In the genomic region with DNA sequence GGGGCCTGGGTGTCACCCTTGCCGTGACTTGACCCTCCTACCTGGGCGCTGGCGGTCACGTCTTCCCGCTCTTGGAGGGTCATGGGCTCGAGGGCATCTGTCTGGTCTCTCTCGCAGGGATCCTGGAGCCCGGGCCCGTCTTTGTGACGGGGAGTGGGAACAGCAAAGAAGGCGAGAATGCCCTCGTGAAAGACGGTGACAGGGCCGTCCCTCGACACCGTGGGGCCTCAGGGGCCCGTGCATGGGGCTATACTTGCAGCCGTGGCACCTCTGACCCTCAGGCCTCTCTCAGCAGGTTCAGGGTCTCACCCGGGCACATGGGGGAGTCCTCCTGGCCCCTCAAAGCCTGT, we compare ENCODE assay signal across 27 cellular contexts. TPM values are rescaled to one million over a fixed set of nuclear protein-coding genes. Genes with fewer than 3 reads are reported as not detected.
"Had no signal": no experiment of that assay in that cellular context is flagged by ENCODE, and none has a peak within 500 bp of the region (broad histone marks: within the 10 kb centered on the region; RNA-seq: fewer than 3 reads in every experiment).

No MANE protein-coding gene starts in this region.

- H3K4me3 Mint-ChIP-seq: T-cell had no signal

- FAIRE-seq: K562, RCC 7860 had no signal

- H3K4me3 ChIP-seq: K562 had no signal

- H3K27ac ChIP-seq: KMS-11 had no signal

- H3K36me3 Mint-ChIP-seq: IgD-negative memory B cell, T-cell had no signal

- ATAC-seq: K562, T-cell had no signal

- H3K9me3 ChIP-seq: SK-N-SH had no signal

- H3K9ac ChIP-seq: KMS-11, SK-N-SH had no signal

- DNase-seq: Kasumi-1, MV-4-11, NCI-H1048, NCI-H1105, NCI-H1417, NCI-H1436 treated with DMSO at 0.1 percent for 48 hours, NCI-H1694, NCI-H187 treated with DMSO at 0.1 percent for 48 hours, NCI-H2029 treated with DMSO at 0.1 percent for 48 hours, NCI-H2171 treated with DMSO at 0.1 percent for 48 hours, NCI-H524, NCI-H526 treated with DMSO at 0.1 percent for 48 hours, NCI-H774, Right ventricle myocardium superior, RPMI8226, SIG-M5, SK-N-SH, SW 1271, T-cell had no signal

- H3K4me2 ChIP-seq: KMS-11, SK-N-SH had no signal

- H3K27me3 Mint-ChIP-seq: T-cell had no signal

- H3K27ac Mint-ChIP-seq: IgD-negative memory B cell, T-cell had no signal

- H3K9me3 Mint-ChIP-seq: IgD-negative memory B cell, T-cell had no signal

RNA-seq across cellular contexts. Expression of gene MATK, which starts 20.9 kb away (rescaled TPM):
- total RNA-seq: M059J, NCI-H460 had no signal
- polyA plus RNA-seq: SK-N-SH had no signal

RNA-seq across cellular contexts. Expression of gene RAX2, which starts 35.1 kb away (rescaled TPM):
- total RNA-seq: HT-29, K562, M059J, NCI-H460, Right ventricle myocardium superior, SK-MEL-5, T-cell had no signal
- polyA plus RNA-seq: IgD-negative memory B cell, K562, SK-N-SH had no signal
